Comparison of ENCODE assay signal across 20 cellular contexts in the genomic region with DNA sequence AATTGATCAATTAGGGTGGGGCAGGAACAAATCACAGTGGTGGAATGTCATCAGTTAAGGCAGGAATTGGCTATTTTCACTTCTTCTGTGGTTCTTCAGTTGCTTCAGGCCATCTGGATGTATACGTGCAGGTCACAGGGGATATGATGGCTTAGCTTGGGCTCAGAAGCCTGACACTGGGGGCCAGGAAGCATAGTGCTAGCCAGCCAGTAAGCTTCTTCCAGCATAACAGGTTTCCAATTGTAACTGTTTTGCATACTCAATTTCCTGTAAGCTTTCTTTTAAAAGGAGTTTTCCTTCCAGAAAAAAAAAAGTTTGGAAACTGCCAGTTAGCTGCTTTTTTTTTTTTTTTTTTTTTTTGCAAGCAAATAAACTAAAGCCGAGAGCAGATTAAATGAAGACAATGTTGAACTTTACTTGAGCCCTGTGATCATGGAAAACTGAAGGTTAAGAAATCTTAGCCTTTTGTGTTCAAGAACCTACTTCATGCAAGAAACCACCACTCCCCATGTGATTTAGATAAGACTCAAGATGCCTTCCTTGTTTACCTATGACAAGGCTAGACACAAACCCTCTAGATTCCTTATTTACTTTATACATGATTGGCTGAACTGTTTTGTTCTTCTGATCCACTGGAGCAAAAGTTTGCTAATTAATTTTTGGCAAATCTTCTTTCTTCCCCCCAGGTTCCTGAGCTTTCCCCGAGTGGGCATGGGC.
DNase-seq lines count a peak whose midpoint lies in the region; ATAC-seq and TF ChIP-seq lines count a peak whose summit lies in the region.
"Had no signal": no experiment of that assay in that cellular context is flagged by ENCODE, and none has a peak within 500 bp of the region (broad histone marks: within the 10 kb centered on the region; RNA-seq: fewer than 3 reads in every experiment).

No MANE protein-coding gene starts in this region.

- H3K27me3 Mint-ChIP-seq in brain, result peaks cover 11% of the 10 kb centered on the region
- H3K27me3 Mint-ChIP-seq: CD4-positive, CD25-positive, alpha-beta regulatory T cell had no signal

- TF ChIP-seq POLR2A in ovary (IDR thresholded peaks at IDR 0.05) (no peak), sigmoid colon (IDR thresholded peaks at IDR 0.05) (no peak)

- peaks cover 33% of the 10 kb centered on the region for H3K4me1 Mint-ChIP-seq in brain
- H3K4me1 Mint-ChIP-seq: CD4-positive, CD25-positive, alpha-beta regulatory T cell had no signal

- H3K27ac ChIP-seq in left ventricle myocardium inferior (replicated peaks) (peak overlapping the region; percentile 46), left lung (no peak overlapping the region), ovary (peak overlapping the region in 1 of 2 donors; percentile 34), sigmoid colon (no peak overlapping the region)
- H3K27ac ChIP-seq: 22Rv1, KMS-11 had no signal

- TF ChIP-seq EP300 in ovary (IDR thresholded peaks at IDR 0.05), result no peak
- TF ChIP-seq EP300 in sigmoid colon (IDR thresholded peaks at IDR 0.05), result no peak

- ATAC-seq in left lung, result peak; percentile 73
- ATAC-seq in HG03432 (IDR thresholded peaks at IDR 0.05; ENCODE audit: unreplicated experiment), result no peak

- H3K4me3 ChIP-seq in left ventricle myocardium inferior, result no peak overlapping the region
- no peak overlapping the region for H3K4me3 ChIP-seq in left lung
- H3K4me3 ChIP-seq in ovary, result no peak overlapping the region
- H3K4me3 ChIP-seq in sigmoid colon, result no peak overlapping the region
- H3K4me3 ChIP-seq: HAP-1 had no signal

- no peak overlapping the region for H3K4me3 Mint-ChIP-seq in brain
- H3K4me3 Mint-ChIP-seq: CD4-positive, CD25-positive, alpha-beta regulatory T cell had no signal

- H3K9me3 ChIP-seq in left ventricle myocardium inferior (replicated peaks) (no peaks in the 10 kb centered on the region), left lung (peaks cover 0 to 4% of the 10 kb centered on the region in 2 donors), ovary (no peaks in the 10 kb centered on the region), sigmoid colon (no peaks in the 10 kb centered on the region)
- H3K9me3 ChIP-seq: Caco-2 had no signal

- no peaks in the 10 kb centered on the region for H3K4me1 ChIP-seq in left ventricle myocardium inferior
- peaks cover 0 to 9% of the 10 kb centered on the region in 2 donors for H3K4me1 ChIP-seq in left lung
- H3K4me1 ChIP-seq in ovary (ENCODE audit: insufficient read depth), result peaks cover 4% of the 10 kb centered on the region
- H3K4me1 ChIP-seq in sigmoid colon, result no peaks in the 10 kb centered on the region
- H3K4me1 ChIP-seq: Caco-2 had no signal

- TF ChIP-seq CTCF in left ventricle myocardium inferior (IDR thresholded peaks at IDR 0.05; ENCODE audit: borderline replicate concordance) (no peak), brain (conservative IDR thresholded peaks at IDR 0.05) (no peak), left lung (IDR thresholded peaks at IDR 0.05) (no peak), ovary (IDR thresholded peaks at IDR 0.05) (no peak), sigmoid colon (IDR thresholded peaks at IDR 0.05) (no peak)

- WGBS in ovary, 3 donors, result 39 to 50% (median 42%) methylated on average over 3 of the region's 3 CpGs
- 56 to 59% methylated on average over 3 of the region's 3 CpGs for WGBS in sigmoid colon, 2 donors

- intact Hi-C loops in left ventricle myocardium inferior (cut with micrococcal nuclease), result no loop called here
- intact Hi-C loops in cardiac septum (cut with DNase I), result loop anchor here (5.0 kb wide), 1 partner anchor 57 kb away; no protein-coding TSS in a partner anchor
- intact Hi-C loops in left lung (cut with DNase I), result no loop called here
- intact Hi-C loops in ovary (cut with DNase I), result no loop called here
- intact Hi-C loops in sigmoid colon (cut with DNase I), result no loop called here

- peaks cover 3 to 20% (median 4%) of the 10 kb centered on the region in 5 experiments for H3K9me3 Mint-ChIP-seq in brain

- H3K27me3 ChIP-seq in left ventricle myocardium inferior (ENCODE audit: low read depth) (no peaks in the 10 kb centered on the region), left lung (peaks cover 0 to 11% of the 10 kb centered on the region in 2 donors), ovary (no peaks in the 10 kb centered on the region), sigmoid colon (no peaks in the 10 kb centered on the region)

- DNase-seq in left ventricle myocardium inferior (no peak), cardiac septum (ENCODE audit: low spot score) (no peak), left lung (no peak), cerebellar nuclear complex (lab: John Stamatoyannopoulos, UW) (no peak), ovary (no peak), sigmoid colon (no peak)
- DNase-seq: Caco-2; CD4-positive, CD25-positive, alpha-beta regulatory T cell; DMS153; MV-4-11; NCI-H1694 treated with DMSO at 0.1 percent for 48 hours; NCI-H2107; NCI-H510A; NCI-H774; Right ventricle myocardium superior had no signal

- no peaks in the 10 kb centered on the region for H3K36me3 ChIP-seq in left ventricle myocardium inferior
- no peaks in the 10 kb centered on the region for H3K36me3 ChIP-seq in left lung
- H3K36me3 ChIP-seq in ovary, result no peaks in the 10 kb centered on the region
- no peaks in the 10 kb centered on the region for H3K36me3 ChIP-seq in sigmoid colon
- H3K36me3 ChIP-seq: HAP-1 had no signal

- no peaks in the 10 kb centered on the region for H3K36me3 Mint-ChIP-seq in brain
- H3K36me3 Mint-ChIP-seq: CD4-positive, CD25-positive, alpha-beta regulatory T cell had no signal

- H3K27ac Mint-ChIP-seq in brain, result peak overlapping the region in 3 of 5 experiments; percentile 15 to 77 (median 45)
- H3K27ac Mint-ChIP-seq: CD4-positive, CD25-positive, alpha-beta regulatory T cell had no signal
